ENCODE assay signal across 12 cellular contexts in the genomic region with DNA sequence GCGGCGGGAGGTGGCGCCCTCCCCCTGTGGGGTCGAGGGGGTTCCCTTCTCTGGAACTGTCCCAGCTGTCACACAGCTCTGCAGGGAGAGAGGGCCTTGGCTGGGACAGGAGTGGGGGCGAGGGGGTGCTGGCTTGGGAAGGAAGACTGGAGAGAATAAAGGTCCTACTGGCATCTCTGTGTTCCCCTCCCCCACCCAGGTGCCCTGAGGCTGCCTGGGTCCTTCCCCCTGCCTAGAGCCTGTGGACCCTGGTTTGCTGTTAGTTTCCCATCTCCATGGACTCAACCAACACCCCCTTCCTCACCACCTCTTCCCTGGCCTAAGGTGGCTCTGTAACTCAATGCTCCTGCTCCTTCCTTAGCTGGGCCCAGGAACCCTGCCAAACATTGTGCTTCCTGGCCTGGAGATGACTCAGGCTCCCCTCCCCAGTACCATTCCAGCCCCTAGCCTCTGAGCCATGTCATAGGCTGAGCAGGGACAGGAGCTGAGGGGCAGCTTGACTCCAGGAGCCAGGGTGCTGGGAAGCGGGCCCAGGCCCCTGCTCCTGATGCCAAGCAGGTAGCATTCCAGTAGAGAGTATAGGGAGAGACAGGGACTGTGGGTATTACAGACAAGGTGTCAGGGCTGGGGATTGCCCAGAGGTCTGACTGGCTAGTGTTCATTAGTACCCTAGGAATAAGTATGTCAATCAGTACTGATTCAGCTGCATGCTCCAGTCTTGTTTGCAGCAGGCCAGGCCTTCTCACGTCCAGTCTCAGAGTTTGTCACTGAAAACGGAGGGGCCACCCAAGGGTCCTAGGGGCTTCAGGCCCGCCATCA.
DNase-seq lines count a peak whose midpoint lies in the region; ATAC-seq, FAIRE-seq and TF ChIP-seq lines count a peak whose summit lies in the region.
"Had no signal": no experiment of that assay in that cellular context is flagged by ENCODE, and none has a peak within 500 bp of the region (broad histone marks: within the 10 kb centered on the region; RNA-seq: fewer than 3 reads in every experiment).

No MANE protein-coding gene starts in this region.

- TF ChIP-seq CTCF in bronchial epithelial cell (IDR thresholded peaks at IDR 0.05; ENCODE audit: insufficient read depth, low read length, severe bottlenecking) (no peak), upper lobe of left lung (IDR thresholded peaks at IDR 0.05) (no peak), coronary artery (IDR thresholded peaks at IDR 0.05) (no peak)

- H3K27me3 ChIP-seq in bronchial epithelial cell (ENCODE audit: control insufficient read depth, insufficient read depth, low read length) = no peaks in the 10 kb centered on the region
- H3K27me3 ChIP-seq in upper lobe of left lung = no peaks in the 10 kb centered on the region

- no peak overlapping the region for H3K4me3 ChIP-seq in bronchial epithelial cell (ENCODE audit: low read depth, low read length)
- no peak overlapping the region for H3K4me3 ChIP-seq in upper lobe of left lung
- no peak overlapping the region for H3K4me3 ChIP-seq in coronary artery

- TF ChIP-seq POLR2A in upper lobe of left lung (IDR thresholded peaks at IDR 0.05) = no peak

- ATAC-seq in upper lobe of left lung (ENCODE audit: low FRiP score in 2 of 2) (no peak), GM21367 (IDR thresholded peaks at IDR 0.05; ENCODE audit: unreplicated experiment) (no peak)

- WGBS in upper lobe of left lung, 2 donors = 72% methylated on average over 9 of the region's 9 CpGs; no CpG with 5 or more reads in 1 of the 2 donors

- H3K9me3 ChIP-seq in upper lobe of left lung = no peaks in the 10 kb centered on the region

- DNase-seq in NCI-H446 (lab: John Stamatoyannopoulos, UW) = peak; percentile 2 to 46
- DNase-seq in NCI-H446 treated with DMSO at 0.1 percent for 48 hours (lab: John Stamatoyannopoulos, UW) = no peak
- DNase-seq in bronchial epithelial cell (ENCODE audit: low read depth) = peak; percentile 77
- DNase-seq in kidney tubule cell (ENCODE audit: low spot score) = peak; percentile 81
- DNase-seq in upper lobe of left lung = no peak
- no peak for DNase-seq in coronary artery (ENCODE audit: low spot score)
- no peak for DNase-seq in CD1c-positive myeloid dendritic cell (ENCODE audit: extremely low spot score)
- DNase-seq: 8988T; activated CD4-positive, alpha-beta T cell treated with anti-CD3 and anti-CD28 coated beads, Interleukin-2, amount 10 ng/mL, durations not matched to agents 7 days and 5 days; NCI-H146; SHP77 treated with DMSO at 0.1 percent for 48 hours had no signal

- H3K36me3 ChIP-seq in bronchial epithelial cell (ENCODE audit: control insufficient read depth, insufficient read depth, low read length) (no peaks in the 10 kb centered on the region), upper lobe of left lung (no peaks in the 10 kb centered on the region)

- no peak for TF ChIP-seq EP300 in upper lobe of left lung (IDR thresholded peaks at IDR 0.05)

- H3K4me1 ChIP-seq in upper lobe of left lung = peaks cover 0 to 13% (median 0%) of the 10 kb centered on the region in 4 donors

- H3K27ac ChIP-seq in upper lobe of left lung (peak overlapping the region; percentile 58 to 74 (median 66)), coronary artery (peak overlapping the region in 1 of 2 donors; percentile 11)

- FAIRE-seq in bronchial epithelial cell (lab: Jason Lieb, UNC) = no peak

Comparison
In these comparisons a context has a peak if more than half of its experiments do, and no peak if none do; other contexts are left out.
1. DNase-seq: peak in NCI-H446 (2 of 2), bronchial epithelial cell (single experiment) and kidney tubule cell (single experiment); none in NCI-H446 treated with DMSO at 0.1 percent for 48 hours (single experiment), upper lobe of left lung (0 of 2), coronary artery (single experiment) and CD1c-positive myeloid dendritic cell (single experiment).